In genomic region chr16:2135703-2136490, GRCh38 we compare ENCODE assay signal across 8 cellular contexts. TPM values are rescaled to one million over a fixed set of nuclear protein-coding genes. Genes with fewer than 3 reads are reported as not detected.
DNase-seq lines count a peak whose midpoint lies in the region; TF ChIP-seq lines count a peak whose summit lies in the region.
"Not testable (repeated sequence)": the region's sequence is repeated elsewhere in the genome, so short reads cannot be mapped to it uniquely, and the experiment has no call there.

Gene PKD1, minus strand, starts transcription at chr16:2135898. Its CDS starts 209 bp downstream, at chr16:2135689.

- peak within 1 kb of the TSS; percentile 95 to 99 (median 97) for H3K4me3 Mint-ChIP-seq in brain
- peak within 1 kb of the TSS; percentile 84 for H3K4me3 Mint-ChIP-seq in stimulated activated naive CD8-positive, alpha-beta T cell treated with anti-CD3 and anti-CD28 coated beads, Interleukin-15, Interleukin-2, amounts not matched to agents 100 ng/mL and 50 ng/mL, for 24 hours

- H3K9me3 Mint-ChIP-seq in brain; stimulated activated naive CD8-positive, alpha-beta T cell treated with anti-CD3 and anti-CD28 coated beads, Interleukin-15, Interleukin-2, amounts not matched to agents 100 ng/mL and 50 ng/mL, for 24 hours: not testable (repeated sequence)

- not testable (repeated sequence) for H3K9me3 ChIP-seq in left ventricle myocardium inferior (replicated peaks); ovary

- not testable (repeated sequence) for TF ChIP-seq CTCF in brain (conservative IDR thresholded peaks at IDR 0.05); left ventricle myocardium inferior (IDR thresholded peaks at IDR 0.05; ENCODE audit: borderline replicate concordance); ovary (IDR thresholded peaks at IDR 0.05)

- H3K27me3 Mint-ChIP-seq in brain; stimulated activated naive CD8-positive, alpha-beta T cell treated with anti-CD3 and anti-CD28 coated beads, Interleukin-15, Interleukin-2, amounts not matched to agents 100 ng/mL and 50 ng/mL, for 24 hours: not testable (repeated sequence)

- TF ChIP-seq POLR2A in ovary (IDR thresholded peaks at IDR 0.05): peak; percentile 19

- H3K27me3 ChIP-seq in left ventricle myocardium inferior (ENCODE audit: low read depth); ovary: not testable (repeated sequence)

- peaks cover 37% of the 10 kb centered on the region for H3K4me1 ChIP-seq in left ventricle myocardium inferior
- H3K4me1 ChIP-seq in ovary (ENCODE audit: insufficient read depth): not testable (repeated sequence)

- not testable (repeated sequence) for H3K36me3 ChIP-seq in left ventricle myocardium inferior, ovary

- H3K27ac ChIP-seq in left ventricle myocardium inferior (replicated peaks): peak within 1 kb of the TSS; percentile 86
- H3K27ac ChIP-seq in ovary: peak within 1 kb of the TSS in 1 of 2 donors; percentile 55

- H3K4me3 ChIP-seq in left ventricle myocardium inferior: peak within 1 kb of the TSS; percentile 73
- H3K4me3 ChIP-seq in ovary: peak within 1 kb of the TSS; percentile 65

- TF ChIP-seq EP300 in ovary (IDR thresholded peaks at IDR 0.05): peak; percentile 47

- peaks cover 15% of the 10 kb centered on the region for H3K4me1 Mint-ChIP-seq in brain
- H3K4me1 Mint-ChIP-seq in stimulated activated naive CD8-positive, alpha-beta T cell treated with anti-CD3 and anti-CD28 coated beads, Interleukin-15, Interleukin-2, amounts not matched to agents 100 ng/mL and 50 ng/mL, for 24 hours (ENCODE audit: low read depth): peaks cover 10% of the 10 kb centered on the region

- H3K27ac Mint-ChIP-seq in brain: peak within 1 kb of the TSS; percentile 96 to 100 (median 99)
- H3K27ac Mint-ChIP-seq in stimulated activated naive CD8-positive, alpha-beta T cell treated with anti-CD3 and anti-CD28 coated beads, Interleukin-15, Interleukin-2, amounts not matched to agents 100 ng/mL and 50 ng/mL, for 24 hours: peak within 1 kb of the TSS; percentile 88

- peak; percentile 88 for DNase-seq in DMS153 (lab: John Stamatoyannopoulos, UW)
- DNase-seq in HUDEP-2 (lab: John Stamatoyannopoulos, UW; ENCODE audit: unreplicated experiment in 76 of 76): peak in 74 of 76 experiments; percentile 36 to 98 (median 90)
- peak; percentile 66 for DNase-seq in NCI-H82 treated with DMSO at 0.1 percent for 48 hours (lab: John Stamatoyannopoulos, UW; ENCODE audit: unreplicated experiment)
- DNase-seq in activated CD4-positive, alpha-beta T cell treated with anti-CD3 and anti-CD28 coated beads for 1 hour: peak; percentile 98
- DNase-seq in left ventricle myocardium inferior: peak; percentile 98
- DNase-seq in ovary: peak; percentile 97 to 100 (median 99)

- not testable (repeated sequence) for H3K36me3 Mint-ChIP-seq in brain; stimulated activated naive CD8-positive, alpha-beta T cell treated with anti-CD3 and anti-CD28 coated beads, Interleukin-15, Interleukin-2, amounts not matched to agents 100 ng/mL and 50 ng/mL, for 24 hours (ENCODE audit: low read depth)

- 0 to 1% (median 0%) methylated on average over 21 to 76 of the region's 94 CpGs for WGBS in ovary, 3 donors

- intact Hi-C loops in left ventricle myocardium inferior (cut with micrococcal nuclease): not testable (repeated sequence)
- intact Hi-C loops in ovary (cut with DNase I): loop anchor here in 1 of 4 donors (10.0 kb wide), 1 partner anchor 61 kb away; no protein-coding TSS in a partner anchor

RNA-seq across cellular contexts. Expression of gene PKD1, which starts in this region (rescaled TPM):
- polyA plus RNA-seq in brain (ENCODE audit: insufficient read depth, low read depth, low replicate concordance) (32.3 TPM), ovary (100 to 1,000 TPM in 1 of 2 donors, 1 to 10 TPM in 1; 8.7 to 113 TPM)
- total RNA-seq in left ventricle myocardium inferior (83.9 TPM), ovary (100 to 1,000 TPM in 6 of 7 donors, 10 to 100 TPM in 1; 78.8 to 203 (median 145) TPM)
